In genomic region chr18:1191341-1191740, GRCh38 we compare ENCODE assay signal across 28 cellular contexts.
"Had no signal": no experiment of that assay in that cellular context is flagged by ENCODE, and none has a peak within 500 bp of the region (broad histone marks: within the 10 kb centered on the region; RNA-seq: fewer than 3 reads in every experiment).

No MANE protein-coding gene starts in this region.

- H3K27ac ChIP-seq: neural progenitor cell, ovary, parathyroid adenoma, psoas muscle, right lobe of liver, sigmoid colon, stomach, thoracic aorta, thyroid gland, tibial nerve, upper lobe of right lung, uterus had no signal

- H3K36me3 Mint-ChIP-seq: naive thymus-derived CD8-positive, alpha-beta T cell; natural killer cell treated with Interleukin-12 subunit alpha and Interleukin-12 subunit beta and Interleukin-15 and Interleukin-18, amount 100 ng/mL, for 72 hours; neural progenitor cell; stimulated activated effector memory CD8-positive, alpha-beta T cell treated with anti-CD3 and anti-CD28 coated beads, Interleukin-12 subunit alpha, Interleukin-12 subunit beta, amount 100 ng/mL, for 72 hours; stimulated activated naive B cell treated with anti-CD40 and anti-IgM and Interleukin-4, amounts not matched to agents 10 μg/mL and 1 μg/mL and 100 μg/mL, for 72 hours; type B pancreatic cell had no signal

- H3K9ac ChIP-seq: neural progenitor cell, parathyroid adenoma had no signal

- H3K27me3 ChIP-seq: neural progenitor cell, ovary, right lobe of liver, sigmoid colon, stomach, thyroid gland, tibial nerve, upper lobe of right lung, uterus had no signal

- H3K79me2 ChIP-seq: parathyroid adenoma had no signal

- H3K27ac Mint-ChIP-seq: naive thymus-derived CD8-positive, alpha-beta T cell; natural killer cell treated with Interleukin-12 subunit alpha and Interleukin-12 subunit beta and Interleukin-15 and Interleukin-18, amount 100 ng/mL, for 72 hours; neural progenitor cell; progenitor cell of endocrine pancreas; stimulated activated effector memory CD8-positive, alpha-beta T cell treated with anti-CD3 and anti-CD28 coated beads, Interleukin-12 subunit alpha, Interleukin-12 subunit beta, amount 100 ng/mL, for 72 hours; stimulated activated naive B cell treated with anti-CD40 and anti-IgM and Interleukin-4, amounts not matched to agents 10 μg/mL and 1 μg/mL and 100 μg/mL, for 72 hours; stimulated activated naive CD8-positive, alpha-beta T cell treated with anti-CD3 and anti-CD28 coated beads, Interleukin-15, Interleukin-2, amounts not matched to agents 100 ng/mL and 50 ng/mL, for 24 hours; type B pancreatic cell had no signal

- H2AFZ ChIP-seq: neural progenitor cell, parathyroid adenoma had no signal

- H3K9me3 Mint-ChIP-seq: type B pancreatic cell had no signal

- H3K4me1 Mint-ChIP-seq: naive thymus-derived CD8-positive, alpha-beta T cell; neural progenitor cell; stimulated activated effector memory CD8-positive, alpha-beta T cell treated with anti-CD3 and anti-CD28 coated beads, Interleukin-12 subunit alpha, Interleukin-12 subunit beta, amount 100 ng/mL, for 72 hours; stimulated activated naive B cell treated with anti-CD40 and anti-IgM and Interleukin-4, amounts not matched to agents 10 μg/mL and 1 μg/mL and 100 μg/mL, for 72 hours had no signal

- H3K4me1 ChIP-seq: neural progenitor cell, parathyroid adenoma, psoas muscle, right lobe of liver, sigmoid colon, stomach, thyroid gland, tibial nerve, upper lobe of right lung, uterus had no signal

- FAIRE-seq: small intestine had no signal

- H3K4me3 Mint-ChIP-seq: naive thymus-derived CD8-positive, alpha-beta T cell; natural killer cell treated with Interleukin-12 subunit alpha and Interleukin-12 subunit beta and Interleukin-15 and Interleukin-18, amount 100 ng/mL, for 72 hours; neural progenitor cell; stimulated activated effector memory CD8-positive, alpha-beta T cell treated with anti-CD3 and anti-CD28 coated beads, Interleukin-12 subunit alpha, Interleukin-12 subunit beta, amount 100 ng/mL, for 72 hours; stimulated activated naive B cell treated with anti-CD40 and anti-IgM and Interleukin-4, amounts not matched to agents 10 μg/mL and 1 μg/mL and 100 μg/mL, for 72 hours; stimulated activated naive CD8-positive, alpha-beta T cell treated with anti-CD3 and anti-CD28 coated beads, Interleukin-15, Interleukin-2, amounts not matched to agents 100 ng/mL and 50 ng/mL, for 24 hours; type B pancreatic cell had no signal

- H3K4me3 ChIP-seq: neural progenitor cell, ovary, psoas muscle, right lobe of liver, sigmoid colon, stomach, thoracic aorta, thyroid gland, tibial nerve, upper lobe of right lung, uterus had no signal

- H3K27me3 Mint-ChIP-seq: naive thymus-derived CD8-positive, alpha-beta T cell; natural killer cell treated with Interleukin-12 subunit alpha and Interleukin-12 subunit beta and Interleukin-15 and Interleukin-18, amount 100 ng/mL, for 72 hours; progenitor cell of endocrine pancreas; stimulated activated naive B cell treated with anti-CD40 and anti-IgM and Interleukin-4, amounts not matched to agents 10 μg/mL and 1 μg/mL and 100 μg/mL, for 72 hours; stimulated activated naive CD8-positive, alpha-beta T cell treated with anti-CD3 and anti-CD28 coated beads, Interleukin-15, Interleukin-2, amounts not matched to agents 100 ng/mL and 50 ng/mL, for 24 hours; type B pancreatic cell had no signal

- DNase-seq: naive thymus-derived CD8-positive, alpha-beta T cell; occipital lobe; ovary; posterior cingulate gyrus; psoas muscle; right cardiac atrium; right lobe of liver; sigmoid colon; small intestine; stimulated activated CD4-positive, alpha-beta T cell treated with anti-CD3 and anti-CD28 coated beads, Interleukin-15, amount 100 ng/mL, for 24 hours; stimulated activated CD4-positive, alpha-beta T cell treated with anti-CD3 and anti-CD28 coated beads, Interleukin-2, amount 100 ng/mL, for 24 hours; stimulated activated CD4-positive, alpha-beta T cell treated with anti-CD3 and anti-CD28 coated beads, Interleukin-2, amount 100 ng/mL, for 48 hours; stimulated activated CD4-positive, alpha-beta T cell treated with anti-CD3 and anti-CD28 coated beads, Interleukin-4, amount 100 ng/mL, for 24 hours; stimulated activated naive B cell treated with anti-CD40 and anti-IgM and Interleukin-4, amounts not matched to agents 10 μg/mL and 1 μg/mL and 100 μg/mL, for 72 hours; stimulated activated naive CD4-positive, alpha-beta T cell treated with Interleukin-2 at 50 U/mL for 16 hours; stomach; thyroid gland; upper lobe of right lung; uterus had no signal

- H3K4me2 ChIP-seq: neural progenitor cell had no signal

- H3K36me3 ChIP-seq: neural progenitor cell, ovary, right lobe of liver, sigmoid colon, stomach, thoracic aorta, thyroid gland, tibial nerve, upper lobe of right lung, uterus had no signal

- H3K9me3 ChIP-seq: ovary, psoas muscle, right lobe of liver, thyroid gland, tibial nerve, uterus had no signal
